ENCODE assay signal across 28 cellular contexts in genomic region chr1:60802884-60803283, GRCh38.
"Had no signal": no experiment of that assay in that cellular context is flagged by ENCODE, and none has a peak within 500 bp of the region (broad histone marks: within the 10 kb centered on the region; RNA-seq: fewer than 3 reads in every experiment).

No MANE protein-coding gene starts in this region.

- H3K4me1 ChIP-seq: stomach, suprapubic skin, testis, thyroid gland, tibial artery, tibial nerve, transverse colon, upper lobe of left lung, upper lobe of right lung, uterus, vagina had no signal

- H3K4me1 Mint-ChIP-seq: stimulated activated effector memory CD8-positive, alpha-beta T cell treated with anti-CD3 and anti-CD28 coated beads, Interleukin-12 subunit alpha, Interleukin-12 subunit beta, amount 100 ng/mL, for 72 hours; stimulated activated memory B cell treated with anti-CD40 and anti-IgM and Interleukin-4, amounts not matched to agents 10 μg/mL and 1 μg/mL and 100 μg/mL, for 72 hours; stimulated activated naive B cell treated with anti-CD40 and anti-IgM and Interleukin-4, amounts not matched to agents 10 μg/mL and 1 μg/mL and 100 μg/mL, for 72 hours; stimulated activated naive CD8-positive, alpha-beta T cell treated with anti-CD3 and anti-CD28 coated beads, Interleukin-15, amount 100 ng/mL, for 72 hours had no signal

- H3K9me3 ChIP-seq: suprapubic skin, testis, thyroid gland, upper lobe of left lung, vagina had no signal

- H3K36me3 Mint-ChIP-seq: stimulated activated effector memory CD8-positive, alpha-beta T cell treated with anti-CD3 and anti-CD28 coated beads, Interleukin-12 subunit alpha, Interleukin-12 subunit beta, amount 100 ng/mL, for 72 hours; stimulated activated memory B cell treated with anti-CD40 and anti-IgM and Interleukin-4, amounts not matched to agents 10 μg/mL and 1 μg/mL and 100 μg/mL, for 72 hours; stimulated activated naive B cell treated with anti-CD40 and anti-IgM and Interleukin-4, amounts not matched to agents 10 μg/mL and 1 μg/mL and 100 μg/mL, for 72 hours had no signal

- FAIRE-seq: urothelium cell line had no signal

- H3K27me3 Mint-ChIP-seq: stimulated activated memory B cell treated with anti-CD40 and anti-IgM and Interleukin-4, amounts not matched to agents 10 μg/mL and 1 μg/mL and 100 μg/mL, for 72 hours; stimulated activated naive B cell treated with anti-CD40 and anti-IgM and Interleukin-4, amounts not matched to agents 10 μg/mL and 1 μg/mL and 100 μg/mL, for 72 hours; stimulated activated naive CD8-positive, alpha-beta T cell treated with anti-CD3 and anti-CD28 coated beads, Interleukin-15, amount 100 ng/mL, for 72 hours; stimulated activated naive CD8-positive, alpha-beta T cell treated with anti-CD3 and anti-CD28 coated beads, Interleukin-15, Interleukin-2, amounts not matched to agents 100 ng/mL and 50 ng/mL, for 24 hours had no signal

- H3K4me3 Mint-ChIP-seq: stimulated activated effector memory CD8-positive, alpha-beta T cell treated with anti-CD3 and anti-CD28 coated beads, Interleukin-12 subunit alpha, Interleukin-12 subunit beta, amount 100 ng/mL, for 72 hours; stimulated activated memory B cell treated with anti-CD40 and anti-IgM and Interleukin-4, amounts not matched to agents 10 μg/mL and 1 μg/mL and 100 μg/mL, for 72 hours; stimulated activated naive B cell treated with anti-CD40 and anti-IgM and Interleukin-4, amounts not matched to agents 10 μg/mL and 1 μg/mL and 100 μg/mL, for 72 hours; stimulated activated naive CD8-positive, alpha-beta T cell treated with anti-CD3 and anti-CD28 coated beads, Interleukin-15, amount 100 ng/mL, for 72 hours; stimulated activated naive CD8-positive, alpha-beta T cell treated with anti-CD3 and anti-CD28 coated beads, Interleukin-15, Interleukin-2, amounts not matched to agents 100 ng/mL and 50 ng/mL, for 24 hours had no signal

- DNase-seq: stimulated activated CD4-positive, alpha-beta T cell treated with anti-CD3 and anti-CD28 coated beads, Interleukin-2, amount 100 ng/mL, for 48 hours; stimulated activated CD4-positive, alpha-beta T cell treated with anti-CD3 and anti-CD28 coated beads, Interleukin-4, amount 100 ng/mL, for 1 hour; stimulated activated CD4-positive, alpha-beta T cell treated with anti-CD3 and anti-CD28 coated beads, Interleukin-4, amount 100 ng/mL, for 24 hours; stimulated activated CD4-positive, alpha-beta T cell treated with anti-CD3 and anti-CD28 coated beads, Interleukin-4, amount 100 ng/mL, for 4 hours; stimulated activated CD8-positive, alpha-beta memory T cell treated with anti-CD3 and anti-CD28 coated beads, Interleukin-4, amount 100 ng/mL, for 48 hours; stimulated activated naive B cell treated with anti-CD40 and anti-IgM and Interleukin-4, amounts not matched to agents 10 μg/mL and 1 μg/mL and 100 μg/mL, for 72 hours; stimulated activated naive CD4-positive, alpha-beta T cell; stimulated activated naive CD4-positive, alpha-beta T cell treated with Interleukin-2 at 50 U/mL for 16 hours; stimulated activated naive CD8-positive, alpha-beta T cell treated with anti-CD3 and anti-CD28 coated beads, Interleukin-15, amount 100 ng/mL, for 72 hours; stimulated activated naive CD8-positive, alpha-beta T cell treated with anti-CD3 and anti-CD28 coated beads, Interleukin-15, Interleukin-2, amounts not matched to agents 100 U/mL and 50 U/mL, for 24 hours; stomach; substantia nigra; testis; thyroid gland; tibial artery; transverse colon; trophoblast cell; upper lobe of left lung; upper lobe of right lung; uterus had no signal

- ATAC-seq: stimulated activated effector memory CD8-positive, alpha-beta T cell treated with anti-CD3 and anti-CD28 coated beads, Interleukin-12 subunit alpha, Interleukin-12 subunit beta, amount 100 ng/mL, for 72 hours; stimulated activated memory B cell treated with anti-CD40 and anti-IgM and Interleukin-4, amounts not matched to agents 10 μg/mL and 1 μg/mL and 100 μg/mL, for 72 hours; stimulated activated naive B cell treated with anti-CD40 and anti-IgM and Interleukin-4, amounts not matched to agents 10 μg/mL and 1 μg/mL and 100 μg/mL, for 72 hours; stimulated activated naive CD8-positive, alpha-beta T cell treated with anti-CD3 and anti-CD28 coated beads, Interleukin-15, amount 100 ng/mL, for 72 hours; stimulated activated naive CD8-positive, alpha-beta T cell treated with anti-CD3 and anti-CD28 coated beads, Interleukin-15, Interleukin-2, amounts not matched to agents 100 U/mL and 50 U/mL, for 24 hours; upper lobe of right lung had no signal

- H3K36me3 ChIP-seq: stomach, suprapubic skin, thoracic aorta, thyroid gland, tibial artery, tibial nerve, transverse colon, upper lobe of left lung, upper lobe of right lung, uterus, vagina had no signal

- H3K4me3 ChIP-seq: stomach, suprapubic skin, testis, thoracic aorta, thyroid gland, tibial artery, tibial nerve, transverse colon, upper lobe of left lung, upper lobe of right lung, uterus, vagina had no signal

- H3K27me3 ChIP-seq: stomach, suprapubic skin, testis, thyroid gland, tibial artery, tibial nerve, transverse colon, upper lobe of left lung, upper lobe of right lung, uterus, vagina had no signal

- H3K27ac Mint-ChIP-seq: stimulated activated effector memory CD8-positive, alpha-beta T cell treated with anti-CD3 and anti-CD28 coated beads, Interleukin-12 subunit alpha, Interleukin-12 subunit beta, amount 100 ng/mL, for 72 hours; stimulated activated memory B cell treated with anti-CD40 and anti-IgM and Interleukin-4, amounts not matched to agents 10 μg/mL and 1 μg/mL and 100 μg/mL, for 72 hours; stimulated activated naive B cell treated with anti-CD40 and anti-IgM and Interleukin-4, amounts not matched to agents 10 μg/mL and 1 μg/mL and 100 μg/mL, for 72 hours; stimulated activated naive CD8-positive, alpha-beta T cell treated with anti-CD3 and anti-CD28 coated beads, Interleukin-15, amount 100 ng/mL, for 72 hours; stimulated activated naive CD8-positive, alpha-beta T cell treated with anti-CD3 and anti-CD28 coated beads, Interleukin-15, Interleukin-2, amounts not matched to agents 100 ng/mL and 50 ng/mL, for 24 hours had no signal

- H3K27ac ChIP-seq: stomach, suprapubic skin, testis, thoracic aorta, thyroid gland, tibial artery, tibial nerve, transverse colon, upper lobe of left lung, upper lobe of right lung, uterus, vagina had no signal
